9 cellular contexts compared by ENCODE assay signal in the genomic region with DNA sequence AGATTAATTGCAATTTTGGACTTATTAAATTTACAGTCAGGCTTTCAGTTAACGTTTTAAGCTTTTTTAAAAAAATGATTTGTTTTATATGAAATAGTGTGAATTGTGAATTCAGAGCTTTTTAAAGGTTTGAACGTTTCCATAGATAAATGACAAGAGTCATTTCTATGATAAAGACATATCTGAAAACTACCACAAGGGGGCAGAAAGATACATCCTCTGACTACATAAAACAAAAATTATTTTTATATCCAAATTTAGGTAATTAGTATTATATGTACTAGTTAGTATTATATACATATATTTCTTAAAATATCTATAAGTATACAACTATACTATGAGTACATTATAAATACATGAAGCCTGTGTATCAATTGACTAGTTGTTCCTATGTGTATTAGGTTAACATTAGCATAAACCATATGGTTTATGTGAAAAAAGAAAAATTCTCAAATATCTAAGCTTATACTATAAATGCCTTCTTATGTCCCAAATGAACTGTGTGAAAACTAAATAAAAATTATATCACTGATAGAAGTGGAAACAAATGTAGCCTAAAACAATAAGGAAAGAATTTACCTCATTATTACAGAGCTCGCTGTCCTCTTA.
DNase-seq lines count a peak whose midpoint lies in the region; ATAC-seq and TF ChIP-seq lines count a peak whose summit lies in the region.
"Had no signal": no experiment of that assay in that cellular context is flagged by ENCODE, and none has a peak within 500 bp of the region (broad histone marks: within the 10 kb centered on the region; RNA-seq: fewer than 3 reads in every experiment).

No MANE protein-coding gene starts in this region.

- no peak for DNase-seq in activated CD8-positive, alpha-beta T cell treated with anti-CD3 and anti-CD28 coated beads for 36 hours
- DNase-seq in activated CD8-positive, alpha-beta T cell treated with anti-CD3 and anti-CD28 coated beads, Interleukin-2, amount 10 ng/mL, durations not matched to agents 7 days and 5 days = no peak
- peak; percentile 57 for DNase-seq in OCI-M1 (lab: John Stamatoyannopoulos, UW)
- DNase-seq in fibroblast of peridontal ligament (ENCODE audit: extremely low read depth) = peak; percentile 64
- DNase-seq in type B pancreatic cell (ENCODE audit: extremely low spot score, unreplicated experiment) = no peak
- no peak for DNase-seq in activated CD4-positive, alpha-beta T cell treated with anti-CD3 and anti-CD28 coated beads for 4 hours
- DNase-seq in activated effector memory CD4-positive, alpha-beta T cell treated with Interleukin-2 at 50 U/mL for 16 hours = no peak

- H3K27ac Mint-ChIP-seq in activated CD8-positive, alpha-beta T cell treated with anti-CD3 and anti-CD28 coated beads for 36 hours = no peak overlapping the region
- no peak overlapping the region for H3K27ac Mint-ChIP-seq in activated CD8-positive, alpha-beta T cell treated with anti-CD3 and anti-CD28 coated beads, Interleukin-2, amount 10 ng/mL, durations not matched to agents 7 days and 5 days
- no peak overlapping the region for H3K27ac Mint-ChIP-seq in type B pancreatic cell
- H3K27ac Mint-ChIP-seq: naive thymus-derived CD8-positive, alpha-beta T cell had no signal

- peaks cover 15% of the 10 kb centered on the region for H3K27me3 Mint-ChIP-seq in activated CD8-positive, alpha-beta T cell treated with anti-CD3 and anti-CD28 coated beads for 36 hours
- H3K27me3 Mint-ChIP-seq in activated CD8-positive, alpha-beta T cell treated with anti-CD3 and anti-CD28 coated beads, Interleukin-2, amount 10 ng/mL, durations not matched to agents 7 days and 5 days (ENCODE audit: low read depth) = peaks cover 7% of the 10 kb centered on the region
- H3K27me3 Mint-ChIP-seq in type B pancreatic cell = peaks cover 18% of the 10 kb centered on the region

- TF ChIP-seq CTCF in activated CD8-positive, alpha-beta T cell treated with anti-CD3 and anti-CD28 coated beads for 36 hours (IDR thresholded peaks at IDR 0.05) = peak; percentile 63
- TF ChIP-seq CTCF in type B pancreatic cell (conservative IDR thresholded peaks at IDR 0.05) = peak; percentile 94

- CTCF ChIA-PET in activated CD8-positive, alpha-beta T cell treated with anti-CD3 and anti-CD28 coated beads for 36 hours (lab: Charles Lee) = interaction anchor here (0.6 to 4.1 kb wide), 31 partner anchors 10 to 1539 kb away, joined by 3 to 30 read pairs (median 4); no protein-coding TSS in a partner anchor
- CTCF ChIA-PET in activated CD8-positive, alpha-beta T cell treated with anti-CD3 and anti-CD28 coated beads, Interleukin-2, amount 10 ng/mL, durations not matched to agents 7 days and 5 days (lab: Charles Lee) = interaction anchor here (0.7 to 4.6 kb wide), 14 partner anchors 11 to 1802 kb away, joined by 3 to 62 read pairs (median 4); partner anchors contain the start of genes LYSMD3 and MEF2C

- H3K4me1 Mint-ChIP-seq in activated CD8-positive, alpha-beta T cell treated with anti-CD3 and anti-CD28 coated beads for 36 hours (ENCODE audit: low read depth) = peaks cover 1% of the 10 kb centered on the region
- no peaks in the 10 kb centered on the region for H3K4me1 Mint-ChIP-seq in activated CD8-positive, alpha-beta T cell treated with anti-CD3 and anti-CD28 coated beads, Interleukin-2, amount 10 ng/mL, durations not matched to agents 7 days and 5 days (ENCODE audit: low read depth)
- H3K4me1 Mint-ChIP-seq in type B pancreatic cell (ENCODE audit: unreplicated experiment) = peaks cover 4% of the 10 kb centered on the region

- H3K36me3 Mint-ChIP-seq in activated CD8-positive, alpha-beta T cell treated with anti-CD3 and anti-CD28 coated beads for 36 hours (ENCODE audit: low read depth) = no peaks in the 10 kb centered on the region
- H3K36me3 Mint-ChIP-seq in activated CD8-positive, alpha-beta T cell treated with anti-CD3 and anti-CD28 coated beads, Interleukin-2, amount 10 ng/mL, durations not matched to agents 7 days and 5 days (ENCODE audit: low read depth) = no peaks in the 10 kb centered on the region
- H3K36me3 Mint-ChIP-seq in type B pancreatic cell = peaks cover under 1% of the 10 kb centered on the region
- H3K36me3 Mint-ChIP-seq: naive thymus-derived CD8-positive, alpha-beta T cell had no signal

- H3K4me3 Mint-ChIP-seq in activated CD8-positive, alpha-beta T cell treated with anti-CD3 and anti-CD28 coated beads for 36 hours = no peak overlapping the region
- no peak overlapping the region for H3K4me3 Mint-ChIP-seq in activated CD8-positive, alpha-beta T cell treated with anti-CD3 and anti-CD28 coated beads, Interleukin-2, amount 10 ng/mL, durations not matched to agents 7 days and 5 days
- H3K4me3 Mint-ChIP-seq in type B pancreatic cell = no peak overlapping the region
- H3K4me3 Mint-ChIP-seq: naive thymus-derived CD8-positive, alpha-beta T cell had no signal

- no peak for ATAC-seq in activated CD8-positive, alpha-beta T cell treated with anti-CD3 and anti-CD28 coated beads for 36 hours
- no peak for ATAC-seq in activated CD8-positive, alpha-beta T cell treated with anti-CD3 and anti-CD28 coated beads, Interleukin-2, amount 10 ng/mL, durations not matched to agents 7 days and 5 days
- ATAC-seq in HG03521 (IDR thresholded peaks at IDR 0.05; ENCODE audit: unreplicated experiment) = no peak
- ATAC-seq: naive thymus-derived CD8-positive, alpha-beta T cell had no signal

- POLR2A ChIA-PET in activated CD8-positive, alpha-beta T cell treated with anti-CD3 and anti-CD28 coated beads for 36 hours (lab: Charles Lee) = no interaction called here
- POLR2A ChIA-PET in activated CD8-positive, alpha-beta T cell treated with anti-CD3 and anti-CD28 coated beads, Interleukin-2, amount 10 ng/mL, durations not matched to agents 7 days and 5 days (lab: Charles Lee) = interaction anchor here (0.7 kb wide), 1 partner anchor 1534 kb away, joined by 3 read pairs; no protein-coding TSS in a partner anchor

- intact Hi-C loops in activated CD8-positive, alpha-beta T cell treated with anti-CD3 and anti-CD28 coated beads for 36 hours (cut with micrococcal nuclease) = loop anchor here (5.0 kb wide), 1 partner anchor 1539 kb away; no protein-coding TSS in a partner anchor

- no peaks in the 10 kb centered on the region for H3K9me3 Mint-ChIP-seq in activated CD8-positive, alpha-beta T cell treated with anti-CD3 and anti-CD28 coated beads for 36 hours
- H3K9me3 Mint-ChIP-seq in activated CD8-positive, alpha-beta T cell treated with anti-CD3 and anti-CD28 coated beads, Interleukin-2, amount 10 ng/mL, durations not matched to agents 7 days and 5 days (ENCODE audit: insufficient read depth) = no peaks in the 10 kb centered on the region
- no peaks in the 10 kb centered on the region for H3K9me3 Mint-ChIP-seq in type B pancreatic cell
- H3K9me3 Mint-ChIP-seq: naive thymus-derived CD8-positive, alpha-beta T cell had no signal

Comparison
In these comparisons a context has a peak if more than half of its experiments do, and no peak if none do; other contexts are left out.
1. DNase-seq: peak in OCI-M1 (single experiment) and fibroblast of peridontal ligament (single experiment); none in activated CD8-positive, alpha-beta T cell treated with anti-CD3 and anti-CD28 coated beads for 36 hours (single experiment), activated CD8-positive, alpha-beta T cell treated with anti-CD3 and anti-CD28 coated beads, Interleukin-2, amount 10 ng/mL, durations not matched to agents 7 days and 5 days (single experiment), type B pancreatic cell (single experiment), activated CD4-positive, alpha-beta T cell treated with anti-CD3 and anti-CD28 coated beads for 4 hours (0 of 2) and activated effector memory CD4-positive, alpha-beta T cell treated with Interleukin-2 at 50 U/mL for 16 hours (single experiment).